Comparison of ENCODE assay signal across 15 cellular contexts in the genomic region with DNA sequence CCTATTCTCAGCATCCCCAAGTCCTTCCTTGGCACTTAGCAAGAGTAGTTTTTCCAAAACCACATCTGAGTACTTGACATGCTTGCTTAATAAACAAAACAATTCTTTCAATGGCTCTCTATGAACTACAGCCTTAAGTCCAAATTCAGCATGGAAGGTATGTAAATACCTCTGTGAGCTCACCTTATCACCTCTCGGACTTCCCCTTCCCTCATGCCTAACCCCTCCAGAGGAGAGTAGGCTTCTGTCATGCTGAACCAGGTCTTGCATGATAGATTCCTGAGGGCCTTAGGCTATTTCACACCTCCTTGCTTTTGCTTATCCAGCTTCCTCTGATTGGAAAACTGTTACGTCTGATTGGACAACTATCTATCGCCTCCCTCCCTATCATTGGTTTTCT.
"Had no signal": no experiment of that assay in that cellular context is flagged by ENCODE, and none has a peak within 500 bp of the region (broad histone marks: within the 10 kb centered on the region; RNA-seq: fewer than 3 reads in every experiment).

No MANE protein-coding gene starts in this region.

- ATAC-seq: activated CD4-positive, CD25-positive, alpha-beta regulatory T cell treated with anti-CD3 and anti-CD28 coated beads, Interleukin-2, amount 50 U/mL, for 24 hours; esophagus mucosa; left ventricle myocardium superior; pancreas had no signal

- H3K27me3 Mint-ChIP-seq: activated naive CD8-positive, alpha-beta T cell treated with anti-CD3 and anti-CD28 coated beads for 36 hours had no signal

- H3K4me3 ChIP-seq: breast epithelium, pancreas, stomach, thoracic aorta, vagina had no signal

- DNase-seq: activated CD4-positive, alpha-beta T cell treated with anti-CD3 and anti-CD28 coated beads, Interleukin-2, amount 50 U/mL, for 4 hours; activated gamma-delta T cell; activated naive CD8-positive, alpha-beta T cell treated with anti-CD3 and anti-CD28 coated beads for 36 hours; activated T-cell treated with anti-CD3 and anti-CD28 coated beads, Interleukin-2, amount 50 U/mL, for 48 hours; dermis blood vessel endothelial cell; left ventricle myocardium superior; pancreas; stimulated activated CD4-positive, alpha-beta T cell treated with anti-CD3 and anti-CD28 coated beads, Interleukin-15, amount 100 ng/mL, for 24 hours; stimulated activated CD4-positive, alpha-beta T cell treated with anti-CD3 and anti-CD28 coated beads, Interleukin-4, amount 100 ng/mL, for 4 hours; stomach had no signal

- H3K36me3 ChIP-seq: breast epithelium, pancreas, stomach, thoracic aorta, vagina had no signal

- H3K27ac ChIP-seq: breast epithelium, pancreas, stomach, thoracic aorta, vagina had no signal

- H3K36me3 Mint-ChIP-seq: activated naive CD8-positive, alpha-beta T cell treated with anti-CD3 and anti-CD28 coated beads for 36 hours had no signal

- H3K27me3 ChIP-seq: breast epithelium, pancreas, stomach, vagina had no signal

- H3K27ac Mint-ChIP-seq: activated naive CD8-positive, alpha-beta T cell treated with anti-CD3 and anti-CD28 coated beads for 36 hours had no signal

- H3K4me1 Mint-ChIP-seq: activated naive CD8-positive, alpha-beta T cell treated with anti-CD3 and anti-CD28 coated beads for 36 hours had no signal

- H3K9me3 ChIP-seq: breast epithelium, pancreas, stomach, thoracic aorta, vagina had no signal

- H3K4me3 Mint-ChIP-seq: activated naive CD8-positive, alpha-beta T cell treated with anti-CD3 and anti-CD28 coated beads for 36 hours had no signal

- H3K4me1 ChIP-seq: breast epithelium, pancreas, stomach, vagina had no signal
